21 cellular contexts compared by ENCODE assay signal in genomic region chr4:82687531-82687930, GRCh38.
"Had no signal": no experiment of that assay in that cellular context is flagged by ENCODE, and none has a peak within 500 bp of the region (broad histone marks: within the 10 kb centered on the region; RNA-seq: fewer than 3 reads in every experiment).

No MANE protein-coding gene starts in this region.

- ATAC-seq: naive thymus-derived CD8-positive, alpha-beta T cell; psoas muscle; stimulated activated memory B cell treated with anti-CD40 and anti-IgM and Interleukin-4, amounts not matched to agents 10 μg/mL and 1 μg/mL and 100 μg/mL, for 72 hours; stimulated activated naive CD8-positive, alpha-beta T cell treated with anti-CD3 and anti-CD28 coated beads, Interleukin-15, Interleukin-2, amounts not matched to agents 100 U/mL and 50 U/mL, for 24 hours had no signal

- H3K36me3 Mint-ChIP-seq: naive thymus-derived CD8-positive, alpha-beta T cell; stimulated activated memory B cell treated with anti-CD40 and anti-IgM and Interleukin-4, amounts not matched to agents 10 μg/mL and 1 μg/mL and 100 μg/mL, for 72 hours had no signal

- H3K27ac ChIP-seq: colonic mucosa, psoas muscle, sigmoid colon, spleen, transverse colon, vagina had no signal

- H3K9me3 ChIP-seq: colonic mucosa, psoas muscle, sigmoid colon, spleen, transverse colon, vagina had no signal

- DNase-seq: colonic mucosa; dermis blood vessel endothelial cell; effector memory CD4-positive, alpha-beta T cell; hypothalamus; immature natural killer cell; islet precursor cell; kidney glomerular epithelial cell; mesenchymal stem cell; naive thymus-derived CD8-positive, alpha-beta T cell; nephron progenitor cell; nucleus accumbens; psoas muscle; sigmoid colon; spleen; stimulated activated CD4-positive, alpha-beta T cell treated with anti-CD3 and anti-CD28 coated beads, Interleukin-4, amount 100 ng/mL, for 4 hours; stimulated activated naive CD8-positive, alpha-beta T cell treated with anti-CD3 and anti-CD28 coated beads, Interleukin-15, Interleukin-2, amounts not matched to agents 100 U/mL and 50 U/mL, for 24 hours; transverse colon had no signal

- FAIRE-seq: endometrium, frontal cortex had no signal

- H3K9me3 Mint-ChIP-seq: immature natural killer cell; nephron progenitor cell; stimulated activated memory B cell treated with anti-CD40 and anti-IgM and Interleukin-4, amounts not matched to agents 10 μg/mL and 1 μg/mL and 100 μg/mL, for 72 hours had no signal

- H3K4me1 Mint-ChIP-seq: immature natural killer cell; naive thymus-derived CD8-positive, alpha-beta T cell; nephron progenitor cell; stimulated activated memory B cell treated with anti-CD40 and anti-IgM and Interleukin-4, amounts not matched to agents 10 μg/mL and 1 μg/mL and 100 μg/mL, for 72 hours had no signal

- H3K4me3 ChIP-seq: colonic mucosa, psoas muscle, sigmoid colon, spleen, transverse colon, vagina had no signal

- H3K4me1 ChIP-seq: colonic mucosa, psoas muscle, sigmoid colon, transverse colon, vagina had no signal

- H3K27ac Mint-ChIP-seq: immature natural killer cell; naive thymus-derived CD8-positive, alpha-beta T cell; nephron progenitor cell; stimulated activated memory B cell treated with anti-CD40 and anti-IgM and Interleukin-4, amounts not matched to agents 10 μg/mL and 1 μg/mL and 100 μg/mL, for 72 hours had no signal

- H3K36me3 ChIP-seq: colonic mucosa, sigmoid colon, spleen, transverse colon, vagina had no signal

- H3K27me3 ChIP-seq: colonic mucosa, sigmoid colon, spleen, transverse colon, vagina had no signal

- H3K4me3 Mint-ChIP-seq: immature natural killer cell; naive thymus-derived CD8-positive, alpha-beta T cell; nephron progenitor cell; stimulated activated memory B cell treated with anti-CD40 and anti-IgM and Interleukin-4, amounts not matched to agents 10 μg/mL and 1 μg/mL and 100 μg/mL, for 72 hours had no signal
